Comparison of ENCODE assay signal across 16 cellular contexts in genomic region chr7:36165802-36166201, GRCh38. TPM values are rescaled to one million over a fixed set of nuclear protein-coding genes. Genes with fewer than 3 reads are reported as not detected.
DNase-seq lines count a peak whose midpoint lies in the region; ATAC-seq, FAIRE-seq and TF ChIP-seq lines count a peak whose summit lies in the region.
"Had no signal": no experiment of that assay in that cellular context is flagged by ENCODE, and none has a peak within 500 bp of the region (broad histone marks: within the 10 kb centered on the region; RNA-seq: fewer than 3 reads in every experiment).

No MANE protein-coding gene starts in this region.

- no peak for TF ChIP-seq POLR2A in K562 (conservative IDR thresholded peaks at IDR 0.05)

- H3K9me2 ChIP-seq in Karpas-422 (replicated peaks; ENCODE audit: insufficient read depth, low read length), result no peaks in the 10 kb centered on the region

- H3K9ac ChIP-seq in Karpas-422 (ENCODE audit: low read length), result no peak overlapping the region
- H3K9ac ChIP-seq in K562 (ENCODE audit: insufficient read depth in 1 of 2, low read depth in 2 of 2, low read length in 2 of 2), result no peak overlapping the region

- H3K9me3 Mint-ChIP-seq in CD14-positive monocyte, result no peaks in the 10 kb centered on the region
- no peaks in the 10 kb centered on the region for H3K9me3 Mint-ChIP-seq in nephron
- no peaks in the 10 kb centered on the region for H3K9me3 Mint-ChIP-seq in activated CD4-positive, alpha-beta T cell treated with anti-CD3 and anti-CD28 coated beads, Interleukin-2, amount 10 ng/mL, durations not matched to agents 7 days and 5 days
- no peaks in the 10 kb centered on the region for H3K9me3 Mint-ChIP-seq in activated T-helper 2 cell treated with anti-CD3 and anti-CD28 coated beads, Interferon-gamma antibody, Interleukin-2, Interleukin-4, amounts not matched to agents 10 μg/mL and 5 μg/mL and 100 μg/mL, durations not matched to agents 14 hours and 24 hours and 36 hours
- no peaks in the 10 kb centered on the region for H3K9me3 Mint-ChIP-seq in effector memory CD8-positive, alpha-beta T cell
- H3K9me3 Mint-ChIP-seq: CD4-positive, alpha-beta memory T cell; H9 had no signal

- H3K9me3 ChIP-seq in Karpas-422 (ENCODE audit: low read length), result no peaks in the 10 kb centered on the region
- H3K9me3 ChIP-seq in K562 (replicated peaks; ENCODE audit: control insufficient read depth, insufficient read depth, low read depth, low read length), result no peaks in the 10 kb centered on the region

- H3K36me3 ChIP-seq in Karpas-422 (ENCODE audit: insufficient read depth, low read length) (peaks cover 67% of the 10 kb centered on the region), K562 (ENCODE audit: control insufficient read depth, insufficient read depth, low read length) (no peaks in the 10 kb centered on the region)

- peaks cover 28% of the 10 kb centered on the region for H3K4me1 Mint-ChIP-seq in CD14-positive monocyte
- peaks cover 36% of the 10 kb centered on the region for H3K4me1 Mint-ChIP-seq in nephron
- H3K4me1 Mint-ChIP-seq in activated CD4-positive, alpha-beta T cell treated with anti-CD3 and anti-CD28 coated beads, Interleukin-2, amount 10 ng/mL, durations not matched to agents 7 days and 5 days, result no peaks in the 10 kb centered on the region
- no peaks in the 10 kb centered on the region for H3K4me1 Mint-ChIP-seq in activated T-helper 2 cell treated with anti-CD3 and anti-CD28 coated beads, Interferon-gamma antibody, Interleukin-2, Interleukin-4, amounts not matched to agents 10 μg/mL and 5 μg/mL and 100 μg/mL, durations not matched to agents 14 hours and 24 hours and 36 hours (ENCODE audit: low read depth)
- peaks cover 0 to 3% of the 10 kb centered on the region in 2 donors for H3K4me1 Mint-ChIP-seq in effector memory CD8-positive, alpha-beta T cell (ENCODE audit: low read depth in 2 of 2)

- H3K27ac Mint-ChIP-seq in CD14-positive monocyte (peak overlapping the region in 4 of 7 donors; percentile 73 to 84 (median 78)), nephron (peak overlapping the region in 2 of 3 experiments; percentile 51 to 79)
- no peak overlapping the region for H3K27ac Mint-ChIP-seq in activated CD4-positive, alpha-beta T cell treated with anti-CD3 and anti-CD28 coated beads, Interleukin-2, amount 10 ng/mL, durations not matched to agents 7 days and 5 days
- no peak overlapping the region for H3K27ac Mint-ChIP-seq in activated T-helper 2 cell treated with anti-CD3 and anti-CD28 coated beads, Interferon-gamma antibody, Interleukin-2, Interleukin-4, amounts not matched to agents 10 μg/mL and 5 μg/mL and 100 μg/mL, durations not matched to agents 14 hours and 24 hours and 36 hours
- H3K27ac Mint-ChIP-seq in effector memory CD8-positive, alpha-beta T cell, result no peak overlapping the region
- H3K27ac Mint-ChIP-seq: CD4-positive, alpha-beta memory T cell; H9 had no signal

- no TSS peak for BruUV-seq in K562 (replicated peaks; lab: Mats Ljungman, UMichigan)

- DNase-seq in CD14-positive monocyte (ENCODE audit: low spot score), result no peak
- DNase-seq in Karpas-422, result no peak
- DNase-seq in K562 (ENCODE audit: extremely low read depth in 1 of 4, low spot score in 3 of 4), result no peak
- DNase-seq in activated CD4-positive, alpha-beta T cell treated with anti-CD3 and anti-CD28 coated beads, Interleukin-2, amount 10 ng/mL, durations not matched to agents 7 days and 5 days, result no peak
- DNase-seq in activated T-helper 2 cell treated with anti-CD3 and anti-CD28 coated beads, Interferon-gamma antibody, Interleukin-2, Interleukin-4, amounts not matched to agents 10 μg/mL and 5 μg/mL and 100 μg/mL, durations not matched to agents 14 hours and 24 hours and 36 hours (ENCODE audit: low spot score), result no peak
- no peak for DNase-seq in stimulated activated CD4-positive, alpha-beta T cell treated with anti-CD3 and anti-CD28 coated beads, Interleukin-1b, Interleukin-23, amount 100 ng/mL, for 48 hours
- DNase-seq in effector memory CD8-positive, alpha-beta T cell, result no peak
- DNase-seq: ACHN; CD4-positive, alpha-beta memory T cell; DMS153; DMS79; GDM1; GOT3; H9 had no signal

- no peak for ATAC-seq in K562
- no peak for ATAC-seq in effector memory CD8-positive, alpha-beta T cell (replicated peaks)

- TF ChIP-seq RAD21 in K562 (CRISPR knock-in tag; conservative IDR thresholded peaks at IDR 0.05 in 1 of 2, IDR thresholded peaks at IDR 0.05 in 1 of 2), result no peak

- TF ChIP-seq EP300 in K562 (IDR thresholded peaks at IDR 0.05; ENCODE audit: low read length), result no peak

- H3K4me3 ChIP-seq in Karpas-422 (ENCODE audit: low read length) (no peak overlapping the region), K562 (no peak overlapping the region)

- H2AFZ ChIP-seq in Karpas-422 (ENCODE audit: low read length) (no peak overlapping the region), K562 (ENCODE audit: low read depth, low read length) (no peak overlapping the region)

- in situ Hi-C loops in K562 (cut with MboI), result no loop called here

- H3K79me2 ChIP-seq in Karpas-422 (ENCODE audit: low read length) (peaks cover 98% of the 10 kb centered on the region), K562 (ENCODE audit: control insufficient read depth, insufficient read depth, low read length) (no peaks in the 10 kb centered on the region)

- no peak overlapping the region for H3K4me3 Mint-ChIP-seq in CD14-positive monocyte
- no peak overlapping the region for H3K4me3 Mint-ChIP-seq in nephron
- no peak overlapping the region for H3K4me3 Mint-ChIP-seq in activated CD4-positive, alpha-beta T cell treated with anti-CD3 and anti-CD28 coated beads, Interleukin-2, amount 10 ng/mL, durations not matched to agents 7 days and 5 days
- H3K4me3 Mint-ChIP-seq in activated T-helper 2 cell treated with anti-CD3 and anti-CD28 coated beads, Interferon-gamma antibody, Interleukin-2, Interleukin-4, amounts not matched to agents 10 μg/mL and 5 μg/mL and 100 μg/mL, durations not matched to agents 14 hours and 24 hours and 36 hours (ENCODE audit: low read depth), result no peak overlapping the region
- H3K4me3 Mint-ChIP-seq in effector memory CD8-positive, alpha-beta T cell, result no peak overlapping the region
- H3K4me3 Mint-ChIP-seq: CD4-positive, alpha-beta memory T cell had no signal

- H3K4me2 ChIP-seq in Karpas-422 (ENCODE audit: low read depth, low read length, poor library complexity, severe bottlenecking) (no peak overlapping the region), K562 (ENCODE audit: insufficient read depth, low read length) (no peak overlapping the region)

- H3K27me3 ChIP-seq in Karpas-422 (ENCODE audit: low read length), result no peaks in the 10 kb centered on the region
- peaks cover 0 to 2% of the 10 kb centered on the region in 2 experiments; a peak in 1 of 5 replicates for H3K27me3 ChIP-seq in K562 (ENCODE audit: control insufficient read depth in 2 of 2, insufficient read depth in 2 of 2, low read length in 2 of 2)

- CTCF ChIA-PET in K562 (lab: Yijun Ruan, JAX; ENCODE audit: low intra/inter-chr PET ratio), result no interaction called here
- CTCF ChIA-PET in activated CD4-positive, alpha-beta T cell treated with anti-CD3 and anti-CD28 coated beads, Interleukin-2, amount 10 ng/mL, durations not matched to agents 7 days and 5 days (lab: Charles Lee), result interaction anchor here (1.7 kb wide), 1 partner anchor 10 kb away, joined by 4 read pairs; no protein-coding TSS in a partner anchor

- peaks cover 43% of the 10 kb centered on the region for H3K4me1 ChIP-seq in Karpas-422 (ENCODE audit: low read length)
- no peaks in the 10 kb centered on the region for H3K4me1 ChIP-seq in K562 (replicated peaks in 1 of 2; ENCODE audit: control insufficient read depth in 2 of 2, insufficient read depth in 2 of 2, low read length in 2 of 2)

- no peak for FAIRE-seq in K562 (lab: Jason Lieb, UNC)

- H3K9me1 ChIP-seq in K562 (ENCODE audit: control insufficient read depth, insufficient read depth, low read length), result no peaks in the 10 kb centered on the region

- H3K27ac ChIP-seq in Karpas-422 (ENCODE audit: low read length) (0 out of 2 replicates have a peak overlapping the region, but pooled peaks have one; percentile 4), K562 (ENCODE audit: extremely low read depth, low read depth, low read length) (no peak overlapping the region)
- H3K27ac ChIP-seq: C4-2B had no signal

- TF ChIP-seq CTCF in CD14-positive monocyte (IDR thresholded peaks at IDR 0.05), result no peak
- TF ChIP-seq CTCF in K562 (IDR thresholded peaks at IDR 0.05 in 2 of 3, conservative IDR thresholded peaks at IDR 0.05 in 1 of 3; ENCODE audit: insufficient read depth in 2 of 3, low read depth in 1 of 3, low read length in 3 of 3), result no peak
- TF ChIP-seq CTCF in nephron (IDR thresholded peaks at IDR 0.05; ENCODE audit: unreplicated experiment in 3 of 3), result no peak

- H4K20me1 ChIP-seq in Karpas-422 (ENCODE audit: insufficient read depth, low read depth, low read length) (peaks cover 33% of the 10 kb centered on the region), K562 (replicated peaks; ENCODE audit: control insufficient read depth, insufficient read depth, low read length) (0 out of 2 replicates have a peak, but pooled peaks cover 2% of the 10 kb centered on the region)

- whole genome bisulfite sequencing in K562 (ENCODE audit: insufficient coverage, low coverage, missing lambda C conversion rate), result 17% methylated on average over 4 of the region's 4 CpGs

- POLR2A ChIA-PET in K562 (lab: Yijun Ruan, JAX), result interaction anchor here (1.4 kb wide), 1 partner anchor 10 kb away, joined by 3 read pairs; no protein-coding TSS in a partner anchor
- POLR2A ChIA-PET in activated CD4-positive, alpha-beta T cell treated with anti-CD3 and anti-CD28 coated beads, Interleukin-2, amount 10 ng/mL, durations not matched to agents 7 days and 5 days (lab: Charles Lee), result no interaction called here

- intact Hi-C loops in CD14-positive monocyte (cut with micrococcal nuclease) (no loop called here), K562 (cut with micrococcal nuclease) (no loop called here)
- intact Hi-C loops in activated T-helper 2 cell treated with anti-CD3 and anti-CD28 coated beads, Interferon-gamma antibody, Interleukin-2, Interleukin-4, amounts not matched to agents 10 μg/mL and 5 μg/mL and 100 μg/mL, durations not matched to agents 14 hours and 24 hours and 36 hours (cut with micrococcal nuclease), result no loop called here

- H3K27me3 Mint-ChIP-seq in CD14-positive monocyte (ENCODE audit: low read depth in 3 of 3) (peaks cover 0 to 4% (median 0%) of the 10 kb centered on the region in 3 donors), nephron (ENCODE audit: low read depth) (no peaks in the 10 kb centered on the region)
- H3K27me3 Mint-ChIP-seq in activated CD4-positive, alpha-beta T cell treated with anti-CD3 and anti-CD28 coated beads, Interleukin-2, amount 10 ng/mL, durations not matched to agents 7 days and 5 days, result no peaks in the 10 kb centered on the region
- H3K27me3 Mint-ChIP-seq in activated T-helper 2 cell treated with anti-CD3 and anti-CD28 coated beads, Interferon-gamma antibody, Interleukin-2, Interleukin-4, amounts not matched to agents 10 μg/mL and 5 μg/mL and 100 μg/mL, durations not matched to agents 14 hours and 24 hours and 36 hours (ENCODE audit: low read depth), result peaks cover 12% of the 10 kb centered on the region
- H3K27me3 Mint-ChIP-seq in effector memory CD8-positive, alpha-beta T cell, result no peaks in the 10 kb centered on the region
- H3K27me3 Mint-ChIP-seq: CD4-positive, alpha-beta memory T cell had no signal

- peaks cover 18 to 33% of the 10 kb centered on the region in 2 donors for H3K36me3 Mint-ChIP-seq in CD14-positive monocyte
- H3K36me3 Mint-ChIP-seq in nephron (ENCODE audit: low read depth), result peaks cover 4% of the 10 kb centered on the region
- H3K36me3 Mint-ChIP-seq in activated CD4-positive, alpha-beta T cell treated with anti-CD3 and anti-CD28 coated beads, Interleukin-2, amount 10 ng/mL, durations not matched to agents 7 days and 5 days (ENCODE audit: low read depth), result no peaks in the 10 kb centered on the region
- H3K36me3 Mint-ChIP-seq in activated T-helper 2 cell treated with anti-CD3 and anti-CD28 coated beads, Interferon-gamma antibody, Interleukin-2, Interleukin-4, amounts not matched to agents 10 μg/mL and 5 μg/mL and 100 μg/mL, durations not matched to agents 14 hours and 24 hours and 36 hours (ENCODE audit: low read depth), result no peaks in the 10 kb centered on the region
- peaks cover 8% of the 10 kb centered on the region for H3K36me3 Mint-ChIP-seq in effector memory CD8-positive, alpha-beta T cell (ENCODE audit: insufficient read depth)

RNA-seq across cellular contexts. Expression of gene EEPD1, which starts 12.7 kb away (rescaled TPM):
- 10 to 100 TPM in 1 of 2 donors, 1 to 10 TPM in 1; 8.6 to 12.6 TPM for polyA plus RNA-seq in CD14-positive monocyte
- 28.8 and 63.5 TPM in 2 replicates for total RNA-seq in Karpas-422 (2014; rRNA removed; shearing (Covaris generic); ENCODE audit: low replicate concordance)
- total RNA-seq in K562 (2011; cell fraction: chromatin; rRNA removed; ENCODE audit: low replicate concordance), result 0.77 and 1.5 TPM in 2 replicates
- total RNA-seq in K562 (2011; cell fraction: nucleolus; rRNA removed), result 1.3 and 1.5 TPM in 2 replicates
- total RNA-seq in K562 (2011; cell fraction: nucleoplasm; rRNA removed), result 1.0 and 1.2 TPM in 2 replicates
- total RNA-seq in K562 (2014; rRNA removed), result 0.78 and 1.5 TPM in 2 replicates
- 0.38 and 0.84 TPM in 2 replicates for total RNA-seq in K562 (2014; rRNA removed; fragmentation: Illumina TruSeq; extraction: Trizol)
- total RNA-seq in K562 (2015; rRNA removed; fragmentation: Illumina TruSeq; extraction: Trizol), result 0.68 and 0.76 TPM in 2 replicates
- 0.71 and 1.9 TPM in 2 replicates for total RNA-seq in K562 (2021)
- 0.33 and 0.42 TPM in 2 replicates for polyA plus RNA-seq in K562 (2011; rRNA removed)
- 0.22 and 0.52 TPM in 2 replicates for polyA plus RNA-seq in K562 (2011; cell fraction: cytosol; rRNA removed)
- 0.67 and 0.71 TPM in 2 replicates for polyA plus RNA-seq in K562 (2011; cell fraction: nucleus; rRNA removed)
- 0.72 and 0.91 TPM in 2 replicates for polyA plus RNA-seq in K562 (2012)
- 0.70 and 0.75 TPM in 2 replicates for polyA plus RNA-seq in K562 (2014; fragmentation: Illumina TruSeq; extraction: Trizol)
- under 1 TPM in 1 of 2 experiments, not detected in 1; 0.01 TPM for polyA plus RNA-seq in K562 (2014; fragmentation: Nextera tagmentation; extraction: Ambion mirVana)
- 0.85 and 1.1 TPM in 2 replicates for polyA plus RNA-seq in K562 (2014; rRNA removed)
- 0.21 and 0.46 TPM in 2 replicates for polyA minus RNA-seq in K562 (2011; rRNA and poly(A)+ RNA removed)
- polyA minus RNA-seq in K562 (2011; cell fraction: cytosol; rRNA and poly(A)+ RNA removed), result 0.82 TPM in 1 of 2 replicates, not detected in the other
- polyA minus RNA-seq in K562 (2011; cell fraction: nucleus; rRNA and poly(A)+ RNA removed), result 0.81 and 1.1 TPM in 2 replicates
- total RNA-seq in activated CD4-positive, alpha-beta T cell treated with anti-CD3 and anti-CD28 coated beads, Interleukin-2, amount 10 ng/mL, durations not matched to agents 7 days and 5 days, result 10 to 100 TPM; 11.9 to 13.8 TPM
- 0.57 and 0.67 TPM in 2 replicates for total RNA-seq in activated T-helper 2 cell treated with anti-CD3 and anti-CD28 coated beads, Interferon-gamma antibody, Interleukin-2, Interleukin-4, amounts not matched to agents 10 μg/mL and 5 μg/mL and 100 μg/mL, durations not matched to agents 14 hours and 24 hours and 36 hours

Comparison
In these comparisons a context has a peak if more than half of its experiments do, and no peak if none do; other contexts are left out.
1. H3K27ac Mint-ChIP-seq: peak in CD14-positive monocyte (4 of 7) and nephron (2 of 3); none in activated CD4-positive, alpha-beta T cell treated with anti-CD3 and anti-CD28 coated beads, Interleukin-2, amount 10 ng/mL, durations not matched to agents 7 days and 5 days (single experiment), activated T-helper 2 cell treated with anti-CD3 and anti-CD28 coated beads, Interferon-gamma antibody, Interleukin-2, Interleukin-4, amounts not matched to agents 10 μg/mL and 5 μg/mL and 100 μg/mL, durations not matched to agents 14 hours and 24 hours and 36 hours (single experiment) and effector memory CD8-positive, alpha-beta T cell (0 of 2).